Comparison of ENCODE assay signal across 9 cellular contexts in genomic region chr1:175376194-175376593, GRCh38.
DNase-seq lines count a peak whose midpoint lies in the region; ATAC-seq, FAIRE-seq and TF ChIP-seq lines count a peak whose summit lies in the region.
"Had no signal": no experiment of that assay in that cellular context is flagged by ENCODE, and none has a peak within 500 bp of the region (broad histone marks: within the 10 kb centered on the region; RNA-seq: fewer than 3 reads in every experiment).

No MANE protein-coding gene starts in this region.

- POLR2A ChIA-PET in GM12878 (lab: Charles Lee): interaction anchor here (0.6 kb wide), 1 partner anchor 502 kb away, joined by 6 read pairs; no protein-coding TSS in a partner anchor

- BruUV-seq in GM12878 (replicated peaks; lab: Mats Ljungman, UMichigan): no TSS peak

- H3K4me2 ChIP-seq in GM12878 (ENCODE audit: control insufficient read depth, insufficient read depth): no peak overlapping the region

- peak; percentile 85 for ATAC-seq in GM12878
- no peak for ATAC-seq in GM19351 (IDR thresholded peaks at IDR 0.05; ENCODE audit: unreplicated experiment)

- no peaks in the 10 kb centered on the region for H3K79me2 ChIP-seq in GM12878 (ENCODE audit: control insufficient read depth, insufficient read depth, low read length)

- no peaks in the 10 kb centered on the region for H4K20me1 ChIP-seq in GM12878 (ENCODE audit: control insufficient read depth, insufficient read depth)

- no peak overlapping the region for H3K27ac ChIP-seq in GM12878 (ENCODE audit: control insufficient read depth, insufficient read depth)

- H3K27me3 ChIP-seq in GM12878 (replicated peaks in 1 of 2; ENCODE audit: control insufficient read depth in 2 of 2, insufficient read depth in 2 of 2, low read length in 1 of 2): peaks cover 0 to 2% of the 10 kb centered on the region in 2 experiments; a peak in 2 of 4 replicates

- RAD21 ChIA-PET in GM12878 (lab: Charles Lee; ENCODE audit: unreplicated experiment): interaction anchor here (1.8 kb wide), 1 partner anchor 224 kb away, joined by 8 read pairs; no protein-coding TSS in a partner anchor

- CTCF ChIA-PET in GM12878 (lab: Yijun Ruan, JAX): interaction anchor here (1.0 to 2.8 kb wide), 10 partner anchors 10 to 698 kb away, joined by 3 to 9 read pairs (median 4); no protein-coding TSS in a partner anchor

- WGBS in GM12878 (ENCODE audit: insufficient coverage, insufficient replicate concordance, low lambda C conversion rate, missing lambda C conversion rate): 0% methylated on average over 3 of the region's 3 CpGs

- DNase-seq in SIG-M5 treated with dmso at 0.1 percent for 504 hours (lab: John Stamatoyannopoulos, UW; ENCODE audit: unreplicated experiment): peak; percentile 52
- no peak for DNase-seq in SIG-M5 (lab: John Stamatoyannopoulos, UW)
- no peak for DNase-seq in GM12878 (ENCODE audit: low read depth, low spot score)
- DNase-seq in retinal pigment epithelial cell (ENCODE audit: low read depth): no peak
- no peak for DNase-seq in ecto neural progenitor cell (ENCODE audit: low spot score)
- no peak for DNase-seq in posterior vena cava (ENCODE audit: low spot score)
- DNase-seq: activated CD4-positive, alpha-beta T cell treated with anti-CD3 and anti-CD28 coated beads for 4 hours had no signal

- peak; percentile 66 for FAIRE-seq in GM12878 (lab: Jason Lieb, UNC)

- SMC1A ChIA-PET in GM12878 (lab: Charles Lee; ENCODE audit: uncharacterized antibody, unreplicated experiment): interaction anchor here (0.8 to 1.9 kb wide), 6 partner anchors 13 to 697 kb away, joined by 3 to 8 read pairs (median 4); no protein-coding TSS in a partner anchor

- no peak for TF ChIP-seq EP300 in GM12878 (IDR thresholded peaks at IDR 0.05; ENCODE audit: borderline replicate concordance in 1 of 2, control insufficient read depth in 1 of 2, low read depth in 2 of 2, low read length in 2 of 2)

- H3K4me3 ChIP-seq in GM12878 (no peak overlapping the region), retinal pigment epithelial cell (ENCODE audit: low read length) (no peak overlapping the region)

- no peaks in the 10 kb centered on the region for H3K36me3 ChIP-seq in GM12878 (ENCODE audit: control insufficient read depth in 2 of 2, insufficient read depth in 2 of 2, low read length in 1 of 2)

- intact Hi-C loops in GM12878 (cut with micrococcal nuclease; ENCODE audit: unreplicated experiment): loop anchor here (1.0 to 2.0 kb wide), 4 partner anchors 58 to 697 kb away; partner anchors contain the start of gene TNR
- intact Hi-C loops in posterior vena cava (cut with DNase I): no loop called here

- peak; percentile 77 for TF ChIP-seq RAD21 in GM12878 (IDR thresholded peaks at IDR 0.05; ENCODE audit: insufficient read depth, low read depth, low read length)

- no peak overlapping the region for H2AFZ ChIP-seq in GM12878 (ENCODE audit: control insufficient read depth, low read depth, low read length)

- no peak overlapping the region for H3K9ac ChIP-seq in GM12878 (ENCODE audit: control insufficient read depth, insufficient read depth, low read length)

- TF ChIP-seq POLR2A in GM12878 (IDR thresholded peaks at IDR 0.05; ENCODE audit: low read depth, low read length): no peak

- in situ Hi-C loops in GM12878 (cut with MboI): no loop called here

- TF ChIP-seq CTCF in LNCAP (IDR thresholded peaks at IDR 0.05) (peak; percentile 66), GM12878 (IDR thresholded peaks at IDR 0.05 in 2 of 3, conservative IDR thresholded peaks at IDR 0.05 in 1 of 3; ENCODE audit: control insufficient read depth in 2 of 3, extremely low read depth in 1 of 3, insufficient read depth in 1 of 3, low read depth in 3 of 3, low read length in 3 of 3) (peak; percentile 53 to 65 (median 60)), retinal pigment epithelial cell (conservative IDR thresholded peaks at IDR 0.05; ENCODE audit: low read depth, low read length) (peak; percentile 24)

- H3K9me3 ChIP-seq in GM12878 (replicated peaks; ENCODE audit: control insufficient read depth, insufficient read depth, low read length): no peaks in the 10 kb centered on the region

- H3K4me1 ChIP-seq in GM12878 (ENCODE audit: control insufficient read depth, insufficient read depth, low read length): no peaks in the 10 kb centered on the region

TF ChIP-seq in GM12878, 131 proteins besides CTCF, POLR2A, EP300 and RAD21:
- TF ChIP-seq TAF1 (IDR thresholded peaks at IDR 0.05; ENCODE audit: borderline replicate concordance, low read depth, low read length) (no peak), SMC3 (IDR thresholded peaks at IDR 0.05; ENCODE audit: borderline replicate concordance, low read length) (peak; percentile 56; the same call in 1 of the 2 replicates)
TF ChIP-seq in GM12878: peak in this region for 1.
